Comparison of ENCODE assay signal across 8 cellular contexts in the genomic region with DNA sequence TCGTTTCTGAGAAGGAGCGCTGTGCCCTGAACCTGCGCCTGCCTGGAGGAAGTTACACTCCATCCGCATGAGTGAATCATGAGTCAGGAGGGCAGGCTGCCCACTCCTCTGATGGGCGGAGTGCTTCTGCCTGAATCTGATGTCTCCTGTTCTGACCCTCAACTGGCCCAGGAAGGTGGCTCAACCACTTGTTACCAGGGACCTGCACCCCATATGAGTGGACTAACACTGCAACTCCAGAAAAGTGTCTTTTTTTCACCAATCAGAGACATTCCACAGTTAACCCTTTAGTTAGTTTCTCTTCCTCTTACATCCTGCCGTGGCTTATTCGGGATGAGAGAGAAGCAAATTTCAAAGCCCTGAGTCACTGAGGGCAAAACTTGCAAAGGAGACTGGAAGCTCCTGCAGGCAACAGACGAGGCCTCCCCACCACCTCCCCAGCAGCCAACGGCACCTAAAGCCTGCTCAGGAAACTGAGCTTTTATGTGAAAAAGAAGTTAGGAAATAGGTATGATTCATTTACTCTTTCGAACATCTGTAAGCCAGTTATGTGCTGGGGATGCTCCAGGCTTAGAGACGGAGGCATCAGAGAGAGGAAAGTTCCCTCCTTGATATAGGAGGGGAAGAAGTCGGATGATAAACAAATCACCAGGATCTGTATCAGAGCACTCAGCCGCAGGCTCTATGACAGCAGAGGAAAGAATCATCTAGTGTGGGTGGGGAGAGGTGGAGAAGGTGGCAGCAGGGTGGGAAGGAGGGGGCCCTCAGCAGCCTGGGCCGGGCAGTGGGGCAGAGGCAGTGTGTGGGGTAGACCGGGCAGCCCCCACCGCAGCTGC. TPM values are rescaled to one million over a fixed set of nuclear protein-coding genes. Genes with fewer than 3 reads are reported as not detected.
DNase-seq lines count a peak whose midpoint lies in the region; ATAC-seq and TF ChIP-seq lines count a peak whose summit lies in the region.

No MANE protein-coding gene starts in this region.

- in situ Hi-C loops in ACHN (cut with HindIII; ENCODE audit: low pct_ligation_motif_present, low pct_unique_long_range_greater_than_20kb, low sequenced_read_pairs), result no loop called here

- H3K27ac ChIP-seq in SK-N-MC (peak overlapping the region; percentile 94), body of pancreas (peak overlapping the region in 3 of 4 donors; percentile 35 to 69 (median 36))

- DNase-seq in ACHN (peak; percentile 94), SK-N-MC (ENCODE audit: low read depth, low spot score) (no peak), body of pancreas (peak in 3 of 4 donors; percentile 51 to 78 (median 57)), left lobe of liver (ENCODE audit: low spot score) (no peak), HEK293T (ENCODE audit: extremely low spot score) (no peak)
- DNase-seq in stimulated activated CD8-positive, alpha-beta memory T cell treated with anti-CD3 and anti-CD28 coated beads, Interleukin-2, amount 100 ng/mL, for 48 hours (ENCODE audit: low read depth in 2 of 2), result peak; percentile 53 to 56

- TF ChIP-seq CTCF in body of pancreas (IDR thresholded peaks at IDR 0.05), result no peak

- ATAC-seq in GM19025 (IDR thresholded peaks at IDR 0.05; ENCODE audit: low read depth, unreplicated experiment) (peak; percentile 33), HG03159 (IDR thresholded peaks at IDR 0.05; ENCODE audit: unreplicated experiment) (peak; percentile 28), body of pancreas (peak; percentile 43), left lobe of liver (peak; percentile 31)

- no peaks in the 10 kb centered on the region for H3K9me3 ChIP-seq in SK-N-MC (ENCODE audit: low read depth, low read length)
- no peaks in the 10 kb centered on the region for H3K9me3 ChIP-seq in body of pancreas

- POLR2A ChIA-PET in HEK293T (lab: Yijun Ruan, JAX), result no interaction called here

- CTCF ChIA-PET in HEK293T (lab: Yijun Ruan, JAX), result no interaction called here

- no peak for TF ChIP-seq POLR2A in body of pancreas (IDR thresholded peaks at IDR 0.05)

- intact Hi-C loops in body of pancreas (cut with DNase I), result no loop called here

- H3K36me3 ChIP-seq in SK-N-MC (ENCODE audit: insufficient read depth, low read length) (no peaks in the 10 kb centered on the region), body of pancreas (replicated peaks in 1 of 2; ENCODE audit: insufficient read depth in 1 of 2, low read depth in 2 of 2) (no peaks in the 10 kb centered on the region)

- H3K4me3 ChIP-seq in SK-N-MC (peak overlapping the region; percentile 61), body of pancreas (no peak overlapping the region)

- 61 to 77% methylated on average over 16 of the region's 16 CpGs for WGBS in body of pancreas, 2 donors

- peaks cover 27% of the 10 kb centered on the region for H3K4me1 ChIP-seq in body of pancreas

- H3K9ac ChIP-seq in SK-N-MC (ENCODE audit: insufficient read length), result peak overlapping the region; percentile 38

- H3K27me3 ChIP-seq in body of pancreas, result no peaks in the 10 kb centered on the region

TF ChIP-seq in HEK293T, 16 proteins besides CTCF, POLR2A, EP300 and RAD21:
- TF ChIP-seq CTBP1 (IDR thresholded peaks at IDR 0.05; ENCODE audit: borderline replicate concordance) (no peak), SUZ12 (IDR thresholded peaks at IDR 0.05) (no peak), LEF1 (IDR thresholded peaks at IDR 0.05; ENCODE audit: borderline replicate concordance) (no peak), ZNF384 (IDR thresholded peaks at IDR 0.05) (no peak), NFRKB (IDR thresholded peaks at IDR 0.05) (no peak), TARDBP (IDR thresholded peaks at IDR 0.05) (no peak), FOXK2 (IDR thresholded peaks at IDR 0.05) (no peak), SP1 (IDR thresholded peaks at IDR 0.05) (no peak), FOXM1 (IDR thresholded peaks at IDR 0.05; ENCODE audit: borderline replicate concordance) (no peak), FOXA1 (IDR thresholded peaks at IDR 0.05) (no peak), ARNT (IDR thresholded peaks at IDR 0.05) (no peak), L3MBTL2 (conservative IDR thresholded peaks at IDR 0.05) (no peak), BHLHE40 (IDR thresholded peaks at IDR 0.05; ENCODE audit: borderline replicate concordance) (no peak), HDGF (IDR thresholded peaks at IDR 0.05; ENCODE audit: borderline replicate concordance) (no peak), ELF4 (IDR thresholded peaks at IDR 0.05) (no peak)
- TF ChIP-seq, protein P1, sequence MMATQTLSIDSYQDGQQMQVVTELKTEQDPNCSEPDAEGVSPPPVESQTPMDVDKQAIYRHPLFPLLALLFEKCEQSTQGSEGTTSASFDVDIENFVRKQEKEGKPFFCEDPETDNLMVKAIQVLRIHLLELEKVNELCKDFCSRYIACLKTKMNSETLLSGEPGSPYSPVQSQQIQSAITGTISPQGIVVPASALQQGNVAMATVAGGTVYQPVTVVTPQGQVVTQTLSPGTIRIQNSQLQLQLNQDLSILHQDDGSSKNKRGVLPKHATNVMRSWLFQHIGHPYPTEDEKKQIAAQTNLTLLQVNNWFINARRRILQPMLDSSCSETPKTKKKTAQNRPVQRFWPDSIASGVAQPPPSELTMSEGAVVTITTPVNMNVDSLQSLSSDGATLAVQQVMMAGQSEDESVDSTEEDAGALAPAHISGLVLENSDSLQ (IDR thresholded peaks at IDR 0.05), result no peak

RNA-seq across cellular contexts. Expression of a gene that starts 31.0 kb away (rescaled TPM):
- 10 to 100 TPM; 17.4 to 24.4 TPM for total RNA-seq in body of pancreas
- 24.1 TPM for total RNA-seq in left lobe of liver

Comparison
In these comparisons a context has a peak if more than half of its experiments do, and no peak if none do; other contexts are left out.
1. DNase-seq: peak in ACHN (single experiment), body of pancreas (3 of 4) and stimulated activated CD8-positive, alpha-beta memory T cell treated with anti-CD3 and anti-CD28 coated beads, Interleukin-2, amount 100 ng/mL, for 48 hours (2 of 2); none in SK-N-MC (single experiment), left lobe of liver (single experiment) and HEK293T (single experiment).
2. Peak in every context shown above with its lines, with median percentiles within 50 percentile points of each other: ATAC-seq.